ENCODE assay signal across 8 cellular contexts in genomic region chr10:47024399-47025252, GRCh38.
A peak's percentile ranks its signal among the peaks of the same experiment; 100 is the strongest.
DNase-seq lines count a peak whose midpoint lies in the region; ATAC-seq and TF ChIP-seq lines count a peak whose summit lies in the region.

No MANE protein-coding gene starts in this region.

- no peaks in the 10 kb centered on the region for H3K9me3 ChIP-seq in cardiac muscle cell (ENCODE audit: low read depth)

- H3K27ac Mint-ChIP-seq in activated naive CD4-positive, alpha-beta T cell treated with anti-CD3 and anti-CD28 coated beads, Interleukin-2, amount 50 U/mL, for 72 hours, result no peak overlapping the region

- peak; percentile 86 for TF ChIP-seq CTCF in cardiac muscle cell (IDR thresholded peaks at IDR 0.05; ENCODE audit: low read depth, low read length)

- no peak overlapping the region for H3K4me3 ChIP-seq in cardiac muscle cell

- peak; percentile 45 for DNase-seq in SIG-M5 treated with dmso at 0.1 percent for 504 hours (lab: John Stamatoyannopoulos, UW; ENCODE audit: unreplicated experiment)
- no peak for DNase-seq in SIG-M5 (lab: John Stamatoyannopoulos, UW)
- DNase-seq in HK-2 (ENCODE audit: unreplicated experiment), result peak; percentile 63
- peak in 1 of 2 donors; percentile 66 for DNase-seq in activated naive CD4-positive, alpha-beta T cell treated with anti-CD3 and anti-CD28 coated beads, Interleukin-2, amount 50 U/mL, for 72 hours (ENCODE audit: low spot score in 2 of 2)
- peak; percentile 60 to 80 for DNase-seq in cardiac muscle cell (ENCODE audit: low read depth in 1 of 2, low spot score in 1 of 2)
- DNase-seq in putamen (ENCODE audit: low spot score), result peak; percentile 45

- no peaks in the 10 kb centered on the region for H3K36me3 Mint-ChIP-seq in activated naive CD4-positive, alpha-beta T cell treated with anti-CD3 and anti-CD28 coated beads, Interleukin-2, amount 50 U/mL, for 72 hours

- no peaks in the 10 kb centered on the region for H3K27me3 ChIP-seq in cardiac muscle cell

- no peaks in the 10 kb centered on the region for H3K4me1 ChIP-seq in cardiac muscle cell (ENCODE audit: low read depth)

- ATAC-seq in SK-N-SH treated with all-trans-retinoic acid at 6 μM for 48 hours (peak; percentile 87), GM21528 (IDR thresholded peaks at IDR 0.05; ENCODE audit: low FRiP score, unreplicated experiment) (no peak)
- ATAC-seq in activated naive CD4-positive, alpha-beta T cell treated with anti-CD3 and anti-CD28 coated beads, Interleukin-2, amount 50 U/mL, for 72 hours, result peak; percentile 90 to 91

- no peaks in the 10 kb centered on the region for H3K36me3 ChIP-seq in cardiac muscle cell

- no peak overlapping the region for H3K27ac ChIP-seq in cardiac muscle cell

- no peaks in the 10 kb centered on the region for H3K9me3 Mint-ChIP-seq in activated naive CD4-positive, alpha-beta T cell treated with anti-CD3 and anti-CD28 coated beads, Interleukin-2, amount 50 U/mL, for 72 hours

TF ChIP-seq in SK-N-SH treated with all-trans-retinoic acid at 6 μM for 48 hours, 23 proteins besides CTCF, POLR2A, EP300 and RAD21:
- TF ChIP-seq ARNTL (CRISPR knock-in tag; IDR thresholded peaks at IDR 0.05; ENCODE audit: borderline replicate concordance, low read depth) (no peak), TOX (CRISPR knock-in tag; IDR thresholded peaks at IDR 0.05; ENCODE audit: borderline replicate concordance) (no peak), ZNF8 (CRISPR knock-in tag; IDR thresholded peaks at IDR 0.05) (no peak), PATZ1 (CRISPR knock-in tag; IDR thresholded peaks at IDR 0.05; ENCODE audit: borderline replicate concordance) (no peak), ZFP3 (CRISPR knock-in tag; IDR thresholded peaks at IDR 0.05) (no peak), OSR1 (CRISPR knock-in tag; IDR thresholded peaks at IDR 0.05) (no peak), ZNF565 (CRISPR knock-in tag; conservative IDR thresholded peaks at IDR 0.05; ENCODE audit: low read depth) (no peak), POU6F1 (CRISPR knock-in tag; IDR thresholded peaks at IDR 0.05; ENCODE audit: borderline replicate concordance, low read depth) (no peak), ZFP30 (CRISPR knock-in tag; IDR thresholded peaks at IDR 0.05) (no peak), TCF4 (CRISPR knock-in tag; IDR thresholded peaks at IDR 0.05; ENCODE audit: borderline replicate concordance) (no peak), CREB5 (CRISPR knock-in tag; IDR thresholded peaks at IDR 0.05; ENCODE audit: low read depth) (no peak), PPARA (CRISPR knock-in tag; IDR thresholded peaks at IDR 0.05; ENCODE audit: borderline replicate concordance) (no peak), CSRNP3 (CRISPR knock-in tag; IDR thresholded peaks at IDR 0.05) (no peak), GLIS3 (CRISPR knock-in tag; IDR thresholded peaks at IDR 0.05) (no peak)
TF ChIP-seq in SK-N-SH treated with all-trans-retinoic acid at 6 μM for 48 hours: peak in this region for 0.
